1 cellular context compared by ENCODE assay signal in genomic region chr12:131491155-131491554, GRCh38.
TF ChIP-seq lines count a peak whose summit lies in the region.

No MANE protein-coding gene starts in this region.

TF ChIP-seq in SK-N-SH treated with all-trans-retinoic acid at 6 μM for 48 hours, 23 proteins besides CTCF, POLR2A, EP300 and RAD21:
- TF ChIP-seq TSHZ2 (CRISPR knock-in tag; IDR thresholded peaks at IDR 0.05) (no peak), ZFP30 (CRISPR knock-in tag; IDR thresholded peaks at IDR 0.05) (no peak), ARNTL (CRISPR knock-in tag; IDR thresholded peaks at IDR 0.05; ENCODE audit: borderline replicate concordance, low read depth) (no peak), POU6F1 (CRISPR knock-in tag; IDR thresholded peaks at IDR 0.05; ENCODE audit: borderline replicate concordance, low read depth) (no peak), RARB (CRISPR knock-in tag; IDR thresholded peaks at IDR 0.05) (no peak), ZC3H10 (CRISPR knock-in tag; IDR thresholded peaks at IDR 0.05) (no peak), GLIS3 (CRISPR knock-in tag; IDR thresholded peaks at IDR 0.05) (no peak), ISL1 (CRISPR knock-in tag; IDR thresholded peaks at IDR 0.05) (no peak), CREB5 (CRISPR knock-in tag; IDR thresholded peaks at IDR 0.05; ENCODE audit: low read depth) (no peak), TOX (CRISPR knock-in tag; IDR thresholded peaks at IDR 0.05; ENCODE audit: borderline replicate concordance) (no peak), CSDC2 (CRISPR knock-in tag; IDR thresholded peaks at IDR 0.05) (no peak), ZFP3 (CRISPR knock-in tag; IDR thresholded peaks at IDR 0.05) (no peak), TCF4 (CRISPR knock-in tag; IDR thresholded peaks at IDR 0.05; ENCODE audit: borderline replicate concordance) (no peak), OSR1 (CRISPR knock-in tag; IDR thresholded peaks at IDR 0.05) (no peak), CSRNP3 (CRISPR knock-in tag; IDR thresholded peaks at IDR 0.05) (no peak), ESRRG (CRISPR knock-in tag; IDR thresholded peaks at IDR 0.05) (no peak), ZNF565 (CRISPR knock-in tag; conservative IDR thresholded peaks at IDR 0.05; ENCODE audit: low read depth) (no peak), SNAI2 (CRISPR knock-in tag; IDR thresholded peaks at IDR 0.05) (no peak), ZNF8 (CRISPR knock-in tag; IDR thresholded peaks at IDR 0.05) (no peak)
